Comparison of ENCODE assay signal across 1 cellular context in the genomic region with DNA sequence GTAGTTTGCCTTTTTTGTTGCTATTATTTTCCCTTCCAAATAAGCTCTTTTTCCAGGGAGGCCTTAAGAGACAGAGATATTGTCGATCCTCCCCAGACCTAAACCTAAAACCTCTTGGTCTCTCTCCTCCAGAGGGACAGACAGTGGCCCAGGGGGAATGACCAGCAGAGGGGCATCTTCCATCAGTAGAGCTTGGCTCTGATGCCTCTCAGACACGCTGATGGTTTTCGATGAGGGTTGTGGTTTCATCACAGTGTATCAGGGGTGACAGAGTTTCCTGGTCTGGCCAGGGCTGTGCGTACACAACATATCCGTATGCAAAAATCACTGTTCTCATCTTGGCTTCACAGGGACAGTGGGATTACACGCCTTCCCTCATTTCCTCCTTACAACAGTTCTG.
TF ChIP-seq lines count a peak whose summit lies in the region.

No MANE protein-coding gene starts in this region.

TF ChIP-seq in GM23338, 12 proteins besides CTCF, POLR2A, EP300 and RAD21:
- TF ChIP-seq, protein P1, sequence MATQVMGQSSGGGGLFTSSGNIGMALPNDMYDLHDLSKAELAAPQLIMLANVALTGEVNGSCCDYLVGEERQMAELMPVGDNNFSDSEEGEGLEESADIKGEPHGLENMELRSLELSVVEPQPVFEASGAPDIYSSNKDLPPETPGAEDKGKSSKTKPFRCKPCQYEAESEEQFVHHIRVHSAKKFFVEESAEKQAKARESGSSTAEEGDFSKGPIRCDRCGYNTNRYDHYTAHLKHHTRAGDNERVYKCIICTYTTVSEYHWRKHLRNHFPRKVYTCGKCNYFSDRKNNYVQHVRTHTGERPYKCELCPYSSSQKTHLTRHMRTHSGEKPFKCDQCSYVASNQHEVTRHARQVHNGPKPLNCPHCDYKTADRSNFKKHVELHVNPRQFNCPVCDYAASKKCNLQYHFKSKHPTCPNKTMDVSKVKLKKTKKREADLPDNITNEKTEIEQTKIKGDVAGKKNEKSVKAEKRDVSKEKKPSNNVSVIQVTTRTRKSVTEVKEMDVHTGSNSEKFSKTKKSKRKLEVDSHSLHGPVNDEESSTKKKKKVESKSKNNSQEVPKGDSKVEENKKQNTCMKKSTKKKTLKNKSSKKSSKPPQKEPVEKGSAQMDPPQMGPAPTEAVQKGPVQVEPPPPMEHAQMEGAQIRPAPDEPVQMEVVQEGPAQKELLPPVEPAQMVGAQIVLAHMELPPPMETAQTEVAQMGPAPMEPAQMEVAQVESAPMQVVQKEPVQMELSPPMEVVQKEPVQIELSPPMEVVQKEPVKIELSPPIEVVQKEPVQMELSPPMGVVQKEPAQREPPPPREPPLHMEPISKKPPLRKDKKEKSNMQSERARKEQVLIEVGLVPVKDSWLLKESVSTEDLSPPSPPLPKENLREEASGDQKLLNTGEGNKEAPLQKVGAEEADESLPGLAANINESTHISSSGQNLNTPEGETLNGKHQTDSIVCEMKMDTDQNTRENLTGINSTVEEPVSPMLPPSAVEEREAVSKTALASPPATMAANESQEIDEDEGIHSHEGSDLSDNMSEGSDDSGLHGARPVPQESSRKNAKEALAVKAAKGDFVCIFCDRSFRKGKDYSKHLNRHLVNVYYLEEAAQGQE (IDR thresholded peaks at IDR 0.05; ENCODE audit: unreplicated experiment) = no peak
- no peak for TF ChIP-seq ZNF331 (CRISPR knock-in tag; IDR thresholded peaks at IDR 0.05; ENCODE audit: low read depth)
